In genomic region chr3:155076888-155077287, GRCh38 we compare ENCODE assay signal across 21 cellular contexts. TPM values are rescaled to one million over a fixed set of nuclear protein-coding genes. Genes with fewer than 3 reads are reported as not detected.
"Had no signal": no experiment of that assay in that cellular context is flagged by ENCODE, and none has a peak within 500 bp of the region (broad histone marks: within the 10 kb centered on the region; RNA-seq: fewer than 3 reads in every experiment).

No MANE protein-coding gene starts in this region.

- H3K36me3 Mint-ChIP-seq: activated naive CD8-positive, alpha-beta T cell treated with anti-CD3 and anti-CD28 coated beads for 36 hours; stimulated activated naive B cell treated with anti-CD40 and anti-IgM and Interleukin-4, amounts not matched to agents 10 μg/mL and 1 μg/mL and 100 μg/mL, for 72 hours had no signal

- H3K4me3 Mint-ChIP-seq: activated CD8-positive, alpha-beta T cell treated with anti-CD3 and anti-CD28 coated beads, Interleukin-2, amount 10 ng/mL, durations not matched to agents 7 days and 5 days; activated naive CD8-positive, alpha-beta T cell treated with anti-CD3 and anti-CD28 coated beads for 36 hours; activated T-helper 17 cell treated with anti-CD3 and anti-CD28 coated beads, Interleukin-2, amount 50 U/mL, for 72 hours; endodermal cell; immature natural killer cell; natural killer cell; stimulated activated naive B cell treated with anti-CD40 and anti-IgM and Interleukin-4, amounts not matched to agents 10 μg/mL and 1 μg/mL and 100 μg/mL, for 72 hours had no signal

- H3K4me1 Mint-ChIP-seq: activated T-helper 17 cell treated with anti-CD3 and anti-CD28 coated beads, Interleukin-2, amount 50 U/mL, for 72 hours had no signal

- H3K27ac ChIP-seq: coronary artery, epithelial cell of prostate, left lung, sigmoid colon, transverse colon had no signal

- H3K27ac Mint-ChIP-seq: activated CD8-positive, alpha-beta T cell treated with anti-CD3 and anti-CD28 coated beads, Interleukin-2, amount 10 ng/mL, durations not matched to agents 7 days and 5 days; activated naive CD8-positive, alpha-beta T cell treated with anti-CD3 and anti-CD28 coated beads for 36 hours; activated T-helper 17 cell treated with anti-CD3 and anti-CD28 coated beads, Interleukin-2, amount 50 U/mL, for 72 hours; endodermal cell; immature natural killer cell; natural killer cell; stimulated activated naive B cell treated with anti-CD40 and anti-IgM and Interleukin-4, amounts not matched to agents 10 μg/mL and 1 μg/mL and 100 μg/mL, for 72 hours had no signal

- H3K36me3 ChIP-seq: left lung, sigmoid colon, transverse colon had no signal

- H3K4me3 ChIP-seq: coronary artery, left lung, sigmoid colon, smooth muscle cell, transverse colon had no signal

- DNase-seq: activated CD4-positive, alpha-beta T cell treated with anti-CD3 and anti-CD28 coated beads for 1 hour; activated CD4-positive, alpha-beta T cell treated with anti-CD3 and anti-CD28 coated beads, Interleukin-2, amount 50 U/mL, for 1 hour; activated CD8-positive, alpha-beta T cell treated with anti-CD3 and anti-CD28 coated beads, Interleukin-2, amount 10 ng/mL, durations not matched to agents 7 days and 5 days; activated naive CD8-positive, alpha-beta T cell treated with anti-CD3 and anti-CD28 coated beads for 36 hours; endodermal cell; foreskin melanocyte; immature natural killer cell; left lung; midbrain; natural killer cell; retina; sigmoid colon; stimulated activated CD4-positive, alpha-beta T cell treated with anti-CD3 and anti-CD28 coated beads, Interleukin-15, amount 100 ng/mL, for 24 hours; stimulated activated CD8-positive, alpha-beta memory T cell treated with anti-CD3 and anti-CD28 coated beads, Interleukin-4, amount 100 ng/mL, for 48 hours; stimulated activated naive B cell treated with anti-CD40 and anti-IgM and Interleukin-4, amounts not matched to agents 10 μg/mL and 1 μg/mL and 100 μg/mL, for 72 hours; transverse colon had no signal

- H3K9me3 ChIP-seq: transverse colon had no signal

- ATAC-seq: activated CD8-positive, alpha-beta T cell treated with anti-CD3 and anti-CD28 coated beads, Interleukin-2, amount 10 ng/mL, durations not matched to agents 7 days and 5 days; activated T-helper 17 cell treated with anti-CD3 and anti-CD28 coated beads, Interleukin-2, amount 50 U/mL, for 72 hours; left lung; natural killer cell; stimulated activated naive B cell treated with anti-CD40 and anti-IgM and Interleukin-4, amounts not matched to agents 10 μg/mL and 1 μg/mL and 100 μg/mL, for 72 hours had no signal

RNA-seq across cellular contexts. Expression of gene MME, which starts 3.2 kb away (rescaled TPM):
- total RNA-seq: activated CD8-positive, alpha-beta T cell treated with anti-CD3 and anti-CD28 coated beads, Interleukin-2, amount 10 ng/mL, durations not matched to agents 7 days and 5 days; activated naive CD8-positive, alpha-beta T cell treated with anti-CD3 and anti-CD28 coated beads for 36 hours; activated T-helper 17 cell treated with anti-CD3 and anti-CD28 coated beads, Interleukin-2, amount 50 U/mL, for 72 hours; T-helper 2 cell treated with Interferon-gamma antibody and Interleukin-4, amounts not matched to agents 100 ng/mL and 5 ng/mL, for 36 hours had no signal
